In genomic region chr16:14111713-14112538, GRCh38 we compare ENCODE assay signal across 1 cellular context.
TF ChIP-seq lines count a peak whose summit lies in the region.

No MANE protein-coding gene starts in this region.

TF ChIP-seq in HepG2, 621 proteins besides CTCF, POLR2A, EP300 and RAD21 (continued from another document and continues in another):
- TF ChIP-seq, protein P1, sequence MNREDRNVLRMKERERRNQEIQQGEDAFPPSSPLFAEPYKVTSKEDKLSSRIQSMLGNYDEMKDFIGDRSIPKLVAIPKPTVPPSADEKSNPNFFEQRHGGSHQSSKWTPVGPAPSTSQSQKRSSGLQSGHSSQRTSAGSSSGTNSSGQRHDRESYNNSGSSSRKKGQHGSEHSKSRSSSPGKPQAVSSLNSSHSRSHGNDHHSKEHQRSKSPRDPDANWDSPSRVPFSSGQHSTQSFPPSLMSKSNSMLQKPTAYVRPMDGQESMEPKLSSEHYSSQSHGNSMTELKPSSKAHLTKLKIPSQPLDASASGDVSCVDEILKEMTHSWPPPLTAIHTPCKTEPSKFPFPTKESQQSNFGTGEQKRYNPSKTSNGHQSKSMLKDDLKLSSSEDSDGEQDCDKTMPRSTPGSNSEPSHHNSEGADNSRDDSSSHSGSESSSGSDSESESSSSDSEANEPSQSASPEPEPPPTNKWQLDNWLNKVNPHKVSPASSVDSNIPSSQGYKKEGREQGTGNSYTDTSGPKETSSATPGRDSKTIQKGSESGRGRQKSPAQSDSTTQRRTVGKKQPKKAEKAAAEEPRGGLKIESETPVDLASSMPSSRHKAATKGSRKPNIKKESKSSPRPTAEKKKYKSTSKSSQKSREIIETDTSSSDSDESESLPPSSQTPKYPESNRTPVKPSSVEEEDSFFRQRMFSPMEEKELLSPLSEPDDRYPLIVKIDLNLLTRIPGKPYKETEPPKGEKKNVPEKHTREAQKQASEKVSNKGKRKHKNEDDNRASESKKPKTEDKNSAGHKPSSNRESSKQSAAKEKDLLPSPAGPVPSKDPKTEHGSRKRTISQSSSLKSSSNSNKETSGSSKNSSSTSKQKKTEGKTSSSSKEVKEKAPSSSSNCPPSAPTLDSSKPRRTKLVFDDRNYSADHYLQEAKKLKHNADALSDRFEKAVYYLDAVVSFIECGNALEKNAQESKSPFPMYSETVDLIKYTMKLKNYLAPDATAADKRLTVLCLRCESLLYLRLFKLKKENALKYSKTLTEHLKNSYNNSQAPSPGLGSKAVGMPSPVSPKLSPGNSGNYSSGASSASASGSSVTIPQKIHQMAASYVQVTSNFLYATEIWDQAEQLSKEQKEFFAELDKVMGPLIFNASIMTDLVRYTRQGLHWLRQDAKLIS (CRISPR knock-in tag; IDR thresholded peaks at IDR 0.05) = no peak
- TF ChIP-seq HNRNPL (IDR thresholded peaks at IDR 0.05; ENCODE audit: low read depth, low read length) = no peak
- no peak for TF ChIP-seq HMG20B (CRISPR knock-in tag; conservative IDR thresholded peaks at IDR 0.05)
- TF ChIP-seq ZNF570 (CRISPR knock-in tag; IDR thresholded peaks at IDR 0.05; ENCODE audit: borderline replicate concordance) = no peak
- TF ChIP-seq FOXC1 (CRISPR knock-in tag; IDR thresholded peaks at IDR 0.05; ENCODE audit: borderline replicate concordance) = peak; percentile 59; the same call in 1 of the 2 replicates
- no peak for TF ChIP-seq ZNF510 (CRISPR knock-in tag; IDR thresholded peaks at IDR 0.05; ENCODE audit: low read depth)
- TF ChIP-seq ZBTB38 (CRISPR knock-in tag; IDR thresholded peaks at IDR 0.05) = peak; percentile 75
- TF ChIP-seq, protein P2, sequence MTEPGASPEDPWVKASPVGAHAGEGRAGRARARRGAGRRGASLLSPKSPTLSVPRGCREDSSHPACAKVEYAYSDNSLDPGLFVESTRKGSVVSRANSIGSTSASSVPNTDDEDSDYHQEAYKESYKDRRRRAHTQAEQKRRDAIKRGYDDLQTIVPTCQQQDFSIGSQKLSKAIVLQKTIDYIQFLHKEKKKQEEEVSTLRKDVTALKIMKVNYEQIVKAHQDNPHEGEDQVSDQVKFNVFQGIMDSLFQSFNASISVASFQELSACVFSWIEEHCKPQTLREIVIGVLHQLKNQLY (CRISPR knock-in tag; IDR thresholded peaks at IDR 0.05) = peak; percentile 64; the same call in 1 of the 2 replicates
- TF ChIP-seq ZFX (CRISPR knock-in tag; IDR thresholded peaks at IDR 0.05; ENCODE audit: low read depth) = peak; percentile 5; the same call in 1 of the 2 replicates
- TF ChIP-seq KLF13 (CRISPR knock-in tag; IDR thresholded peaks at IDR 0.05) = no peak
- TF ChIP-seq STAG1 (CRISPR knock-in tag; IDR thresholded peaks at IDR 0.05) = 0 out of 2 replicates have a peak, but pooled peaks have one; percentile 8
- TF ChIP-seq, protein P3, sequence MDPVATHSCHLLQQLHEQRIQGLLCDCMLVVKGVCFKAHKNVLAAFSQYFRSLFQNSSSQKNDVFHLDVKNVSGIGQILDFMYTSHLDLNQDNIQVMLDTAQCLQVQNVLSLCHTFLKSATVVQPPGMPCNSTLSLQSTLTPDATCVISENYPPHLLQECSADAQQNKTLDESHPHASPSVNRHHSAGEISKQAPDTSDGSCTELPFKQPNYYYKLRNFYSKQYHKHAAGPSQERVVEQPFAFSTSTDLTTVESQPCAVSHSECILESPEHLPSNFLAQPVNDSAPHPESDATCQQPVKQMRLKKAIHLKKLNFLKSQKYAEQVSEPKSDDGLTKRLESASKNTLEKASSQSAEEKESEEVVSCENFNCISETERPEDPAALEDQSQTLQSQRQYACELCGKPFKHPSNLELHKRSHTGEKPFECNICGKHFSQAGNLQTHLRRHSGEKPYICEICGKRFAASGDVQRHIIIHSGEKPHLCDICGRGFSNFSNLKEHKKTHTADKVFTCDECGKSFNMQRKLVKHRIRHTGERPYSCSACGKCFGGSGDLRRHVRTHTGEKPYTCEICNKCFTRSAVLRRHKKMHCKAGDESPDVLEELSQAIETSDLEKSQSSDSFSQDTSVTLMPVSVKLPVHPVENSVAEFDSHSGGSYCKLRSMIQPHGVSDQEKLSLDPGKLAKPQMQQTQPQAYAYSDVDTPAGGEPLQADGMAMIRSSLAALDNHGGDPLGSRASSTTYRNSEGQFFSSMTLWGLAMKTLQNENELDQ (CRISPR knock-in tag; IDR thresholded peaks at IDR 0.05; ENCODE audit: borderline replicate concordance) = 0 out of 2 replicates have a peak, but pooled peaks have one; percentile 32
- no peak for TF ChIP-seq ZNF224 (CRISPR knock-in tag; IDR thresholded peaks at IDR 0.05)
- TF ChIP-seq EHMT2 (IDR thresholded peaks at IDR 0.05; ENCODE audit: borderline replicate concordance, low read depth, low read length) = 0 out of 2 replicates have a peak, but pooled peaks have one; percentile 33
- TF ChIP-seq JUNB (CRISPR knock-in tag; IDR thresholded peaks at IDR 0.05; ENCODE audit: borderline replicate concordance) = no peak; the same call in 1 of the 2 replicates
- no peak; the same call in 1 of the 2 replicates for TF ChIP-seq LCORL (IDR thresholded peaks at IDR 0.05)
- TF ChIP-seq LCORL (CRISPR knock-in tag; IDR thresholded peaks at IDR 0.05) = peak; percentile 84
- peak; percentile 95 for TF ChIP-seq ZNF7 (CRISPR knock-in tag; IDR thresholded peaks at IDR 0.05)
- TF ChIP-seq TEAD3 (CRISPR knock-in tag; optimal IDR thresholded peaks at IDR 0.05; ENCODE audit: borderline replicate concordance) = peak; percentile 32
- TF ChIP-seq ZNF605 (CRISPR knock-in tag; IDR thresholded peaks at IDR 0.05) = peak; percentile 64; the same call in 1 of the 2 replicates
- no peak for TF ChIP-seq HHEX (CRISPR knock-in tag; IDR thresholded peaks at IDR 0.05)
- no peak for TF ChIP-seq TAF1 (CRISPR knock-in tag; IDR thresholded peaks at IDR 0.05)
- 0 out of 2 replicates have a peak, but pooled peaks have one; percentile 27 for TF ChIP-seq KDM5B (CRISPR knock-in tag; IDR thresholded peaks at IDR 0.05; ENCODE audit: borderline replicate concordance)
- TF ChIP-seq RCOR2 (CRISPR knock-in tag; IDR thresholded peaks at IDR 0.05) = peak; percentile 55; the same call in 1 of the 2 replicates
- no peak for TF ChIP-seq ZFP62 (CRISPR knock-in tag; IDR thresholded peaks at IDR 0.05)
- peak; percentile 78 for TF ChIP-seq ZMYM4 (CRISPR knock-in tag; IDR thresholded peaks at IDR 0.05)
- no peak for TF ChIP-seq ZBTB44 (CRISPR knock-in tag; IDR thresholded peaks at IDR 0.05)
- TF ChIP-seq, protein P4, sequence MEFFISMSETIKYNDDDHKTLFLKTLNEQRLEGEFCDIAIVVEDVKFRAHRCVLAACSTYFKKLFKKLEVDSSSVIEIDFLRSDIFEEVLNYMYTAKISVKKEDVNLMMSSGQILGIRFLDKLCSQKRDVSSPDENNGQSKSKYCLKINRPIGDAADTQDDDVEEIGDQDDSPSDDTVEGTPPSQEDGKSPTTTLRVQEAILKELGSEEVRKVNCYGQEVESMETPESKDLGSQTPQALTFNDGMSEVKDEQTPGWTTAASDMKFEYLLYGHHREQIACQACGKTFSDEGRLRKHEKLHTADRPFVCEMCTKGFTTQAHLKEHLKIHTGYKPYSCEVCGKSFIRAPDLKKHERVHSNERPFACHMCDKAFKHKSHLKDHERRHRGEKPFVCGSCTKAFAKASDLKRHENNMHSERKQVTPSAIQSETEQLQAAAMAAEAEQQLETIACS (CRISPR knock-in tag; IDR thresholded peaks at IDR 0.05) = no peak
- no peak for TF ChIP-seq ZNF282 (IDR thresholded peaks at IDR 0.05; ENCODE audit: partially characterized antibody)
- peak; percentile 24 for TF ChIP-seq XRCC5 (optimal IDR thresholded peaks at IDR 0.05; ENCODE audit: low read length)
- no peak for TF ChIP-seq ZNF335 (CRISPR knock-in tag; IDR thresholded peaks at IDR 0.05)
- TF ChIP-seq ZGPAT (CRISPR knock-in tag; IDR thresholded peaks at IDR 0.05) = peak; percentile 60; the same call in 1 of the 2 replicates
- no peak for TF ChIP-seq FOXO4 (CRISPR knock-in tag; conservative IDR thresholded peaks at IDR 0.05)
- peak; percentile 52; the same call in 1 of the 2 replicates for TF ChIP-seq ZBTB7B (CRISPR knock-in tag; IDR thresholded peaks at IDR 0.05)
- no peak for TF ChIP-seq EZH2 (conservative IDR thresholded peaks at IDR 0.05; ENCODE audit: low read depth, low read length)
- TF ChIP-seq, protein P5, sequence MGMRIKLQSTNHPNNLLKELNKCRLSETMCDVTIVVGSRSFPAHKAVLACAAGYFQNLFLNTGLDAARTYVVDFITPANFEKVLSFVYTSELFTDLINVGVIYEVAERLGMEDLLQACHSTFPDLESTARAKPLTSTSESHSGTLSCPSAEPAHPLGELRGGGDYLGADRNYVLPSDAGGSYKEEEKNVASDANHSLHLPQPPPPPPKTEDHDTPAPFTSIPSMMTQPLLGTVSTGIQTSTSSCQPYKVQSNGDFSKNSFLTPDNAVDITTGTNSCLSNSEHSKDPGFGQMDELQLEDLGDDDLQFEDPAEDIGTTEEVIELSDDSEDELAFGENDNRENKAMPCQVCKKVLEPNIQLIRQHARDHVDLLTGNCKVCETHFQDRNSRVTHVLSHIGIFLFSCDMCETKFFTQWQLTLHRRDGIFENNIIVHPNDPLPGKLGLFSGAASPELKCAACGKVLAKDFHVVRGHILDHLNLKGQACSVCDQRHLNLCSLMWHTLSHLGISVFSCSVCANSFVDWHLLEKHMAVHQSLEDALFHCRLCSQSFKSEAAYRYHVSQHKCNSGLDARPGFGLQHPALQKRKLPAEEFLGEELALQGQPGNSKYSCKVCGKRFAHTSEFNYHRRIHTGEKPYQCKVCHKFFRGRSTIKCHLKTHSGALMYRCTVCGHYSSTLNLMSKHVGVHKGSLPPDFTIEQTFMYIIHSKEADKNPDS (CRISPR knock-in tag; IDR thresholded peaks at IDR 0.05) = no peak
- 0 out of 2 replicates have a peak, but pooled peaks have one; percentile 17 for TF ChIP-seq BCL6 (CRISPR knock-in tag; IDR thresholded peaks at IDR 0.05)
- TF ChIP-seq ZNF589 (CRISPR knock-in tag; conservative IDR thresholded peaks at IDR 0.05) = no peak
- no peak for TF ChIP-seq SMARCE1 (IDR thresholded peaks at IDR 0.05; ENCODE audit: borderline replicate concordance)
